In the genomic region with DNA sequence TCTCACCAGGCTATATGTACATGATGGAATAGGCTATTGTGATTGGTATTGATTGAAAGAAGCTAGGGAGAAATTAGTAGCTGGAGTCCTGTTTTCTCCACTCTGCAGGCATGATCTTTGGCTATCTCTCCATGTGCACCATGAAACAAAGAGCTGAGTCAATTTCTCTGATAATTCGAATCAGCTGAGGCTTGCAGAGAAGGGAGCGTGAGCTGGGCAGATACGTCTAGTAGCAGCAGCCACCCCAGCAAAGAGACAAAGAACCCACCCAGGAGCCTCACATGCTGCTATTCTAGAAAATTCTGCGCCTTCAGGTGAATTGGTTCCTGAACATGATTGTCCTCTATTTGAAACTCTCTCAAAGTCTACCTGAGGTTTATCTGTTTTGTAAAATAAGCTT, we compare ENCODE assay signal across 25 cellular contexts. TPM values are rescaled to one million over a fixed set of nuclear protein-coding genes. Genes with fewer than 3 reads are reported as not detected.
DNase-seq lines count a peak whose midpoint lies in the region; ATAC-seq, FAIRE-seq and TF ChIP-seq lines count a peak whose summit lies in the region.
"Had no signal": no experiment of that assay in that cellular context is flagged by ENCODE, and none has a peak within 500 bp of the region (broad histone marks: within the 10 kb centered on the region; RNA-seq: fewer than 3 reads in every experiment).

No MANE protein-coding gene starts in this region.

- H2AFZ ChIP-seq in K562 (ENCODE audit: low read depth, low read length) = peak overlapping the region; percentile 64
- no peak overlapping the region for H2AFZ ChIP-seq in PC-9
- H2AFZ ChIP-seq in hepatocyte = no peak overlapping the region

- H3K36me3 ChIP-seq in K562 (ENCODE audit: control insufficient read depth, insufficient read depth, low read length) = no peaks in the 10 kb centered on the region
- no peaks in the 10 kb centered on the region for H3K36me3 ChIP-seq in PC-9 (ENCODE audit: low read depth)
- H3K36me3 ChIP-seq in hepatocyte (replicated peaks; ENCODE audit: insufficient read depth, low read depth) = no peaks in the 10 kb centered on the region
- H3K36me3 ChIP-seq: BE2C had no signal

- H3K4me3 ChIP-seq in K562 = no peak overlapping the region
- H3K4me3 ChIP-seq in PC-9 = no peak overlapping the region
- no peak overlapping the region for H3K4me3 ChIP-seq in hepatocyte
- H3K4me3 ChIP-seq: GM12878 had no signal

- intact Hi-C loops in K562 (cut with micrococcal nuclease) (no loop called here), PC-9 (cut with micrococcal nuclease; ENCODE audit: unreplicated experiment) (no loop called here)

- no peak for TF ChIP-seq CTCF in K562 (IDR thresholded peaks at IDR 0.05 in 2 of 3, conservative IDR thresholded peaks at IDR 0.05 in 1 of 3; ENCODE audit: insufficient read depth in 2 of 3, low read depth in 1 of 3, low read length in 3 of 3)
- TF ChIP-seq CTCF in PC-9 (conservative IDR thresholded peaks at IDR 0.05) = no peak
- TF ChIP-seq CTCF in hepatocyte (IDR thresholded peaks at IDR 0.05; ENCODE audit: poor library complexity) = no peak

- CTCF ChIA-PET in K562 (lab: Yijun Ruan, JAX; ENCODE audit: low intra/inter-chr PET ratio) (no interaction called here), PC-9 (lab: Charles Lee) (no interaction called here)

- in situ Hi-C loops in K562 (cut with MboI) = no loop called here

- H3K4me2 ChIP-seq in K562 (ENCODE audit: insufficient read depth, low read length) = no peak overlapping the region
- no peak overlapping the region for H3K4me2 ChIP-seq in PC-9
- H3K4me2 ChIP-seq in hepatocyte = no peak overlapping the region

- BruUV-seq in K562 (replicated peaks; lab: Mats Ljungman, UMichigan) (no TSS peak), PC-9 (replicated peaks; lab: Mats Ljungman, UMichigan) (no TSS peak)

- TF ChIP-seq RAD21 in K562 (CRISPR knock-in tag; conservative IDR thresholded peaks at IDR 0.05 in 1 of 2, IDR thresholded peaks at IDR 0.05 in 1 of 2) = no peak

- H3K79me2 ChIP-seq in K562 (ENCODE audit: control insufficient read depth, insufficient read depth, low read length) = no peaks in the 10 kb centered on the region
- no peaks in the 10 kb centered on the region for H3K79me2 ChIP-seq in PC-9 (ENCODE audit: low read depth)
- H3K79me2 ChIP-seq in hepatocyte = no peaks in the 10 kb centered on the region

- POLR2A ChIA-PET in K562 (lab: Yijun Ruan, JAX) = interaction anchor here (1.2 kb wide), 1 partner anchor 9 kb away, joined by 3 read pairs; no protein-coding TSS in a partner anchor
- POLR2A ChIA-PET in PC-9 (lab: Charles Lee; ENCODE audit: unreplicated experiment) = no interaction called here

- H3K4me1 ChIP-seq in K562 (replicated peaks in 1 of 2; ENCODE audit: control insufficient read depth in 2 of 2, insufficient read depth in 2 of 2, low read length in 2 of 2) = no peaks in the 10 kb centered on the region; a peak in 1 of 5 replicates
- no peaks in the 10 kb centered on the region for H3K4me1 ChIP-seq in PC-9 (replicated peaks; ENCODE audit: insufficient read depth)
- no peaks in the 10 kb centered on the region for H3K4me1 ChIP-seq in hepatocyte (ENCODE audit: insufficient read depth)
- H3K4me1 ChIP-seq: BE2C had no signal

- H3K27ac ChIP-seq in K562 (ENCODE audit: extremely low read depth, low read depth, low read length) = no peak overlapping the region
- peak overlapping the region; percentile 20 for H3K27ac ChIP-seq in substantia nigra (ENCODE audit: low read depth, low read length, poor library complexity, severe bottlenecking)
- H3K27ac ChIP-seq in PC-9 = no peak overlapping the region
- H3K27ac ChIP-seq in hepatocyte = no peak overlapping the region

- H3K9me3 ChIP-seq in K562 (replicated peaks; ENCODE audit: control insufficient read depth, insufficient read depth, low read depth, low read length) (no peaks in the 10 kb centered on the region), PC-9 (ENCODE audit: insufficient read depth, low read depth) (no peaks in the 10 kb centered on the region), hepatocyte (ENCODE audit: low read depth) (no peaks in the 10 kb centered on the region)
- H3K9me3 ChIP-seq: BE2C had no signal

- no peak for TF ChIP-seq POLR2A in K562 (conservative IDR thresholded peaks at IDR 0.05)

- H3K27me3 ChIP-seq in K562 (ENCODE audit: control insufficient read depth in 2 of 2, insufficient read depth in 2 of 2, low read length in 2 of 2) = no peaks in the 10 kb centered on the region
- no peaks in the 10 kb centered on the region for H3K27me3 ChIP-seq in PC-9 (ENCODE audit: insufficient read depth, low read depth)
- H3K27me3 ChIP-seq in hepatocyte = peaks cover 2% of the 10 kb centered on the region
- H3K27me3 ChIP-seq: BE2C had no signal

- H4K20me1 ChIP-seq in K562 (replicated peaks; ENCODE audit: control insufficient read depth, insufficient read depth, low read length) (no peaks in the 10 kb centered on the region), PC-9 (ENCODE audit: insufficient read depth) (no peaks in the 10 kb centered on the region), hepatocyte (ENCODE audit: insufficient read depth, poor library complexity, severe bottlenecking) (no peaks in the 10 kb centered on the region)

- no peaks in the 10 kb centered on the region for H3F3A ChIP-seq in PC-9 (ENCODE audit: insufficient read depth, low read depth)

- no peaks in the 10 kb centered on the region for H3K9me1 ChIP-seq in K562 (ENCODE audit: control insufficient read depth, insufficient read depth, low read length)

- no peak overlapping the region for H3K9ac ChIP-seq in K562 (ENCODE audit: insufficient read depth in 1 of 2, low read depth in 2 of 2, low read length in 2 of 2)

- H3K9me2 ChIP-seq in PC-9 (ENCODE audit: insufficient read depth) (no peaks in the 10 kb centered on the region), hepatocyte (replicated peaks; ENCODE audit: insufficient read depth) (no peaks in the 10 kb centered on the region)

- no peak for ATAC-seq in K562
- no peak for ATAC-seq in HG03439 (IDR thresholded peaks at IDR 0.05; ENCODE audit: unreplicated experiment)
- ATAC-seq: GM12878, HCT116, HepG2 had no signal

- no peak for TF ChIP-seq EP300 in K562 (IDR thresholded peaks at IDR 0.05; ENCODE audit: low read length)

- 49% methylated on average over 4 of the region's 4 CpGs for WGBS in K562 (ENCODE audit: insufficient coverage, low coverage, missing lambda C conversion rate)
- WGBS in hepatocyte (ENCODE audit: low lambda C conversion rate, missing lambda C conversion rate) = 87% methylated on average over 4 of the region's 4 CpGs

- peak; percentile 23 for FAIRE-seq in K562 (lab: Jason Lieb, UNC)
- FAIRE-seq: A204.1, GM12878, GM19239, HepG2 had no signal

- DNase-seq in K562 (ENCODE audit: extremely low read depth in 1 of 4, low spot score in 3 of 4) = no peak
- peak; percentile 46 for DNase-seq in globus pallidus (ENCODE audit: low spot score)
- peak in 1 of 49 donors; percentile 25 for DNase-seq in substantia nigra (lab: John Stamatoyannopoulos, UW)
- DNase-seq in PC-9 = no peak
- DNase-seq in hepatocyte (ENCODE audit: low spot score) = no peak
- DNase-seq in retina = no peak
- DNase-seq: ACHN; BE2C; C1 segment of cervical spinal cord; CD4-positive, CD25-positive, alpha-beta regulatory T cell; CD8-positive, alpha-beta memory T cell; COR-L47; DMS 273 treated with DMSO at 0.1 percent for 48 hours; DMS53; DND-41; EL; GOT3; H7; HFFc6 had no signal

TF ChIP-seq in K562, 482 proteins besides CTCF, POLR2A, EP300 and RAD21:
- TF ChIP-seq SOX6 (IDR thresholded peaks at IDR 0.05) (0 out of 2 replicates have a peak, but pooled peaks have one; percentile 15), ZKSCAN1 (IDR thresholded peaks at IDR 0.05; ENCODE audit: low read depth, low read length) (no peak)

RNA-seq across cellular contexts. Expression of a gene that starts 6.9 kb away (rescaled TPM):
- 35.0 and 54.6 TPM in 2 replicates for total RNA-seq in K562 (2011; cell fraction: chromatin; rRNA removed; ENCODE audit: low replicate concordance)
- 17.8 and 31.9 TPM in 2 replicates for total RNA-seq in K562 (2011; cell fraction: nucleolus; rRNA removed)
- total RNA-seq in K562 (2011; cell fraction: nucleoplasm; rRNA removed) = 34.4 and 40.1 TPM in 2 replicates
- total RNA-seq in K562 (2014; rRNA removed) = 4.9 and 7.7 TPM in 2 replicates
- 3.7 and 4.1 TPM in 2 replicates for total RNA-seq in K562 (2014; rRNA removed; fragmentation: Illumina TruSeq; extraction: Trizol)
- total RNA-seq in K562 (2015; rRNA removed; fragmentation: Illumina TruSeq; extraction: Trizol) = 5.0 and 7.2 TPM in 2 replicates
- 3.7 and 4.3 TPM in 2 replicates for total RNA-seq in K562 (2021)
- 3.5 and 3.8 TPM in 2 replicates for polyA plus RNA-seq in K562 (2011; rRNA removed)
- 3.9 and 4.2 TPM in 2 replicates for polyA plus RNA-seq in K562 (2011; cell fraction: cytosol; rRNA removed)
- polyA plus RNA-seq in K562 (2011; cell fraction: nucleus; rRNA removed) = 29.7 and 31.8 TPM in 2 replicates
- polyA plus RNA-seq in K562 (2012) = 8.4 and 8.8 TPM in 2 replicates
- polyA plus RNA-seq in K562 (2014; fragmentation: Illumina TruSeq; extraction: Trizol) = 3.3 and 3.9 TPM in 2 replicates
- polyA plus RNA-seq in K562 (2014; fragmentation: Nextera tagmentation; extraction: Ambion mirVana) = 1 to 10 TPM; 3.5 to 3.9 TPM
- polyA plus RNA-seq in K562 (2014; rRNA removed) = 4.5 and 7.8 TPM in 2 replicates
- polyA minus RNA-seq in K562 (2011; rRNA and poly(A)+ RNA removed) = 5.2 and 6.6 TPM in 2 replicates
- 6.8 and 10.6 TPM in 2 replicates for polyA minus RNA-seq in K562 (2011; cell fraction: cytosol; rRNA and poly(A)+ RNA removed)
- 23.8 and 32.1 TPM in 2 replicates for polyA minus RNA-seq in K562 (2011; cell fraction: nucleus; rRNA and poly(A)+ RNA removed)
- 11.3 and 13.5 TPM in 2 replicates for total RNA-seq in PC-9 (2021)
- 161 and 190 TPM in 2 replicates for total RNA-seq in hepatocyte
- polyA plus RNA-seq in hepatocyte = 145 and 156 TPM in 2 replicates
